Comparison of ENCODE assay signal across 1 cellular context in genomic region chr6:38554014-38554413, GRCh38.
TF ChIP-seq lines count a peak whose summit lies in the region.

No MANE protein-coding gene starts in this region.

TF ChIP-seq in HEK293, 187 proteins besides CTCF, POLR2A, EP300 and RAD21 (continued from another document):
- TF ChIP-seq PRDM10 (tag by site-specific recombination; IDR thresholded peaks at IDR 0.05): 0 out of 2 replicates have a peak, but pooled peaks have one; percentile 14
TF ChIP-seq in HEK293: peak in this region for 3.
